18 cellular contexts compared by ENCODE assay signal in the genomic region with DNA sequence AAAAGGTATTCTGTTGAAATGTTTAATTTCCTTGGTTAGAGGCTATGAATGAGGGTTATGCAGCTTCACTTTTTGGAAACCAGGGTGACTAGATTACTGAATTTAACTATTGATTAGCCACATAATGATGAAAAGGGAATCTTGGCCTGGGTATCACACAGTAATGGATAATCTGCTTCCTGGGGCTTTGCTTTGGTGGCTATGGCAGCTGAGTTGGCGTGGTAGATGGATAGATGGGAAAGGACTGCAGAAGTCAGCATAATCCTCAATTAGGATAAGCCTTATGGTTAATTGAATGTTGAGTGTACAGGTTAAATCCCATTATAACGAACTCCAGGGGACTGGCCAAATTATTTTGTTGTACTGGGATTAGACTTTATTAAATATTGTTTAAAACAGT. TPM values are rescaled to one million over a fixed set of nuclear protein-coding genes. Genes with fewer than 3 reads are reported as not detected.
DNase-seq lines count a peak whose midpoint lies in the region; ATAC-seq lines count a peak whose summit lies in the region.
"Had no signal": no experiment of that assay in that cellular context is flagged by ENCODE, and none has a peak within 500 bp of the region (broad histone marks: within the 10 kb centered on the region; RNA-seq: fewer than 3 reads in every experiment).

No MANE protein-coding gene starts in this region.

- no peak for ATAC-seq in activated CD8-positive, alpha-beta T cell treated with anti-CD3 and anti-CD28 coated beads, Interleukin-2, amount 10 ng/mL, durations not matched to agents 7 days and 5 days
- no peak for ATAC-seq in HG03135 (IDR thresholded peaks at IDR 0.05; ENCODE audit: unreplicated experiment)

- H3K79me1 ChIP-seq in trophoblast cell (ENCODE audit: low read length), result peaks cover 8% of the 10 kb centered on the region

- peaks cover 70% of the 10 kb centered on the region for H3K4me1 Mint-ChIP-seq in activated naive CD4-positive, alpha-beta T cell treated with anti-CD3 and anti-CD28 coated beads for 36 hours (ENCODE audit: low read depth)
- peaks cover 66% of the 10 kb centered on the region for H3K4me1 Mint-ChIP-seq in activated CD8-positive, alpha-beta T cell treated with anti-CD3 and anti-CD28 coated beads, Interleukin-2, amount 10 ng/mL, durations not matched to agents 7 days and 5 days (ENCODE audit: low read depth)

- WGBS in trophoblast cell (ENCODE audit: extremely low coverage, insufficient coverage, insufficient read length), result no CpG with 5 or more reads among the region's 2 CpGs

- POLR2A ChIA-PET in activated CD8-positive, alpha-beta T cell treated with anti-CD3 and anti-CD28 coated beads, Interleukin-2, amount 10 ng/mL, durations not matched to agents 7 days and 5 days (lab: Charles Lee), result no interaction called here

- H2BK5ac ChIP-seq in trophoblast cell (ENCODE audit: low read depth, low read length, poor library complexity), result no peak overlapping the region

- H4K8ac ChIP-seq in trophoblast cell (ENCODE audit: low read depth, low read length), result no peak overlapping the region

- CTCF ChIA-PET in activated naive CD4-positive, alpha-beta T cell treated with anti-CD3 and anti-CD28 coated beads for 36 hours (lab: Charles Lee), result interaction anchor here (0.6 to 1.2 kb wide), 3 partner anchors 20 to 287 kb away, joined by 3 read pairs; no protein-coding TSS in a partner anchor
- CTCF ChIA-PET in activated CD8-positive, alpha-beta T cell treated with anti-CD3 and anti-CD28 coated beads, Interleukin-2, amount 10 ng/mL, durations not matched to agents 7 days and 5 days (lab: Charles Lee), result interaction anchor here (1.2 to 2.9 kb wide), 6 partner anchors 20 to 123 kb away, joined by 3 to 20 read pairs (median 4); no protein-coding TSS in a partner anchor

- DNase-seq in activated naive CD4-positive, alpha-beta T cell treated with anti-CD3 and anti-CD28 coated beads for 36 hours, result no peak
- no peak for DNase-seq in activated naive CD4-positive, alpha-beta T cell (lab: John Stamatoyannopoulos, UW)
- no peak for DNase-seq in Karpas-422
- DNase-seq in activated CD8-positive, alpha-beta T cell treated with anti-CD3 and anti-CD28 coated beads, Interleukin-2, amount 10 ng/mL, durations not matched to agents 7 days and 5 days, result no peak
- DNase-seq in trophoblast cell, result no peak
- no peak for DNase-seq in NCI-H146 (lab: John Stamatoyannopoulos, UW)
- no peak for DNase-seq in DMS 273 (lab: John Stamatoyannopoulos, UW; ENCODE audit: unreplicated experiment)
- DNase-seq: anterior cingulate cortex, head of caudate nucleus, kidney, midbrain, NCI-H187 treated with DMSO at 0.1 percent for 48 hours, NCI-H748 treated with DMSO at 0.1 percent for 48 hours, SHP77, spleen had no signal

- H3K79me2 ChIP-seq in Karpas-422 (ENCODE audit: low read length) (peaks cover 98% of the 10 kb centered on the region), trophoblast cell (ENCODE audit: control insufficient read depth, insufficient read depth, low read length, poor library complexity) (peaks cover 22% of the 10 kb centered on the region)

- H2BK12ac ChIP-seq in trophoblast cell (ENCODE audit: low read length), result no peak overlapping the region

- peak overlapping the region; percentile 84 for H3K27ac Mint-ChIP-seq in activated naive CD4-positive, alpha-beta T cell treated with anti-CD3 and anti-CD28 coated beads for 36 hours
- peak overlapping the region; percentile 14 for H3K27ac Mint-ChIP-seq in activated CD8-positive, alpha-beta T cell treated with anti-CD3 and anti-CD28 coated beads, Interleukin-2, amount 10 ng/mL, durations not matched to agents 7 days and 5 days

- no peak overlapping the region for H4K12ac ChIP-seq in trophoblast cell (ENCODE audit: low read depth, low read length)

- H3K4me1 ChIP-seq in Karpas-422 (ENCODE audit: low read length) (peaks cover 56% of the 10 kb centered on the region), trophoblast cell (ENCODE audit: control insufficient read depth in 1 of 2, insufficient read depth in 2 of 2, low read length in 2 of 2) (peaks cover 2 to 5% of the 10 kb centered on the region in 2 experiments)
- H3K4me1 ChIP-seq: parathyroid adenoma had no signal

- no peak overlapping the region for H4K91ac ChIP-seq in trophoblast cell (ENCODE audit: low read depth, low read length)

- H3K36me3 ChIP-seq in Karpas-422 (ENCODE audit: insufficient read depth, low read length), result 0 out of 2 replicates have a peak, but pooled peaks cover 11% of the 10 kb centered on the region
- H3K36me3 ChIP-seq in trophoblast cell (ENCODE audit: control insufficient read depth in 1 of 2, insufficient read depth in 2 of 2, low read length in 2 of 2), result peaks cover 1 to 4% of the 10 kb centered on the region in 2 experiments
- H3K36me3 ChIP-seq: suprapubic skin had no signal

- H3K9me3 ChIP-seq in Karpas-422 (ENCODE audit: low read length), result no peaks in the 10 kb centered on the region
- no peaks in the 10 kb centered on the region for H3K9me3 ChIP-seq in trophoblast cell (ENCODE audit: insufficient read depth, low read depth, low read length)
- H3K9me3 ChIP-seq: spleen, suprapubic skin had no signal

- no peaks in the 10 kb centered on the region for H3K9me3 Mint-ChIP-seq in activated naive CD4-positive, alpha-beta T cell treated with anti-CD3 and anti-CD28 coated beads for 36 hours
- H3K9me3 Mint-ChIP-seq in activated CD8-positive, alpha-beta T cell treated with anti-CD3 and anti-CD28 coated beads, Interleukin-2, amount 10 ng/mL, durations not matched to agents 7 days and 5 days (ENCODE audit: insufficient read depth), result no peaks in the 10 kb centered on the region

- intact Hi-C loops in activated naive CD4-positive, alpha-beta T cell treated with anti-CD3 and anti-CD28 coated beads for 36 hours (cut with micrococcal nuclease), result loop anchor here (5.0 to 10.0 kb wide), 2 partner anchors 55 to 1258 kb away; no protein-coding TSS in a partner anchor

- H3K27me3 ChIP-seq in Karpas-422 (ENCODE audit: low read length) (no peaks in the 10 kb centered on the region), trophoblast cell (ENCODE audit: insufficient read depth, low read length) (no peaks in the 10 kb centered on the region)
- H3K27me3 ChIP-seq: spleen, suprapubic skin had no signal

- H2AK5ac ChIP-seq in trophoblast cell (ENCODE audit: low read length), result no peak overlapping the region

- H2AFZ ChIP-seq in Karpas-422 (ENCODE audit: low read length) (no peak overlapping the region), trophoblast cell (ENCODE audit: insufficient read depth, low read length, poor library complexity) (no peak overlapping the region)
- H2AFZ ChIP-seq: parathyroid adenoma had no signal

- H3K9me2 ChIP-seq in Karpas-422 (replicated peaks; ENCODE audit: insufficient read depth, low read length), result no peaks in the 10 kb centered on the region

- no peak overlapping the region for H3K4me3 ChIP-seq in Karpas-422 (ENCODE audit: low read length)
- H3K4me3 ChIP-seq in trophoblast cell (ENCODE audit: low read depth, low read length), result no peak overlapping the region
- H3K4me3 ChIP-seq: suprapubic skin had no signal

- H3K4me2 ChIP-seq in Karpas-422 (ENCODE audit: low read depth, low read length, poor library complexity, severe bottlenecking) (peak overlapping the region; percentile 9), trophoblast cell (ENCODE audit: low read length) (no peak overlapping the region)

- H3K4ac ChIP-seq in trophoblast cell (ENCODE audit: low read depth, low read length), result peak overlapping the region; percentile 68

- H3K23ac ChIP-seq in trophoblast cell (ENCODE audit: low read length), result no peak overlapping the region

- H3K9ac ChIP-seq in Karpas-422 (ENCODE audit: low read length) (no peak overlapping the region), trophoblast cell (ENCODE audit: low read length) (no peak overlapping the region)
- H3K9ac ChIP-seq: parathyroid adenoma had no signal

- no peak overlapping the region for H3K14ac ChIP-seq in trophoblast cell (ENCODE audit: low read length)

- H3K27ac ChIP-seq in Karpas-422 (ENCODE audit: low read length) (peak overlapping the region; percentile 37; the same call in 1 of the 2 replicates), trophoblast cell (ENCODE audit: low read depth, low read length) (no peak overlapping the region)
- H3K27ac ChIP-seq: parathyroid adenoma, suprapubic skin had no signal

- no peaks in the 10 kb centered on the region for H3K27me3 Mint-ChIP-seq in activated naive CD4-positive, alpha-beta T cell treated with anti-CD3 and anti-CD28 coated beads for 36 hours (ENCODE audit: low read depth)
- no peaks in the 10 kb centered on the region for H3K27me3 Mint-ChIP-seq in activated CD8-positive, alpha-beta T cell treated with anti-CD3 and anti-CD28 coated beads, Interleukin-2, amount 10 ng/mL, durations not matched to agents 7 days and 5 days (ENCODE audit: low read depth)

- no peak overlapping the region for H3K18ac ChIP-seq in trophoblast cell (ENCODE audit: low read length)

- H2BK120ac ChIP-seq in trophoblast cell (ENCODE audit: insufficient read depth, low read length, poor library complexity), result no peak overlapping the region

- peak overlapping the region; percentile 3 for H3K4me3 Mint-ChIP-seq in activated naive CD4-positive, alpha-beta T cell treated with anti-CD3 and anti-CD28 coated beads for 36 hours
- H3K4me3 Mint-ChIP-seq in activated CD8-positive, alpha-beta T cell treated with anti-CD3 and anti-CD28 coated beads, Interleukin-2, amount 10 ng/mL, durations not matched to agents 7 days and 5 days, result no peak overlapping the region

- peaks cover 4% of the 10 kb centered on the region; the same call in 1 of the 2 replicates for H4K20me1 ChIP-seq in Karpas-422 (ENCODE audit: insufficient read depth, low read depth, low read length)

- peaks cover 17% of the 10 kb centered on the region for H3K36me3 Mint-ChIP-seq in activated naive CD4-positive, alpha-beta T cell treated with anti-CD3 and anti-CD28 coated beads for 36 hours (ENCODE audit: low read depth)
- H3K36me3 Mint-ChIP-seq in activated CD8-positive, alpha-beta T cell treated with anti-CD3 and anti-CD28 coated beads, Interleukin-2, amount 10 ng/mL, durations not matched to agents 7 days and 5 days (ENCODE audit: low read depth), result peaks cover 43% of the 10 kb centered on the region

RNA-seq across cellular contexts. Expression of gene NCOA3, which starts 5.2 kb away (rescaled TPM):
- total RNA-seq in activated naive CD4-positive, alpha-beta T cell treated with anti-CD3 and anti-CD28 coated beads for 36 hours, result 10 to 100 TPM; 48.3 to 53.2 TPM
- 67.2 and 90.0 TPM in 2 replicates for total RNA-seq in Karpas-422 (2014; rRNA removed; shearing (Covaris generic); ENCODE audit: low replicate concordance)
- 10 to 100 TPM; 57.4 to 60.1 TPM for total RNA-seq in activated CD8-positive, alpha-beta T cell treated with anti-CD3 and anti-CD28 coated beads, Interleukin-2, amount 10 ng/mL, durations not matched to agents 7 days and 5 days
- 189 and 191 TPM in 2 replicates for polyA plus RNA-seq in trophoblast cell (2013)
